In the genomic region with DNA sequence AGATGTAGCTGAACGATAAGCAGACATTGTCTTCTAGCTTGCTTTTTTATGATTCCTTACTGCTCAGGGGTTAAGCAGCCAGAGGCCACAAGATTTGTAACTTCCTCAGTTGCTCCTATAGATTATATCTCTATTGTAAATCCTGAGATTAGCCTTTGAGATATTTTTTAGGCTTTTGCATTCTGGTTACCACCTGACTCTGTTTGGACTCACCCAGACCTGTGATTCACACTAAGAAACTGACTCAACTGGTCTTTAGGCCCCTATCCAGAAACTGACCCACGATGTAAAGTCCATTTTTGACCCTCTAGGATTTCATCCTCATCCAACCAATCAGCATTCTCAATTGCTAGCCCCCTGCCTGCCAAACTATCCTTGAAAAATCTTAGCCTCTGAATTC, we compare ENCODE assay signal across 26 cellular contexts.
A peak's percentile ranks its signal among the peaks of the same experiment; 100 is the strongest.
DNase-seq lines count a peak whose midpoint lies in the region; ATAC-seq and TF ChIP-seq lines count a peak whose summit lies in the region.
"Had no signal": no experiment of that assay in that cellular context is flagged by ENCODE, and none has a peak within 500 bp of the region (broad histone marks: within the 10 kb centered on the region; RNA-seq: fewer than 3 reads in every experiment).

No MANE protein-coding gene starts in this region.

- no peaks in the 10 kb centered on the region for H3K27me3 Mint-ChIP-seq in MCF 10A (ENCODE audit: insufficient read depth, unreplicated experiment)
- H3K27me3 Mint-ChIP-seq: IgD-negative memory B cell had no signal

- BruUV-seq in mammary epithelial cell (replicated peaks; lab: Mats Ljungman, UMichigan): no TSS peak
- BruUV-seq in MCF 10A (replicated peaks; lab: Mats Ljungman, UMichigan): no TSS peak
- no TSS peak for BruUV-seq in PC-3 (replicated peaks; lab: Mats Ljungman, UMichigan)

- ATAC-seq in PC-3: peak; percentile 18; the same call in 1 of the 2 replicates
- ATAC-seq in HG02571 (IDR thresholded peaks at IDR 0.05; ENCODE audit: unreplicated experiment): no peak
- no peak for ATAC-seq in foreskin keratinocyte
- ATAC-seq in HG03342 (IDR thresholded peaks at IDR 0.05; ENCODE audit: unreplicated experiment): no peak
- ATAC-seq: CD8-positive, alpha-beta T cell had no signal

- 51% methylated on average over 2 of the region's 2 CpGs for WGBS in mammary epithelial cell (ENCODE audit: low coverage, missing lambda C conversion rate)

- no peaks in the 10 kb centered on the region for H3F3A ChIP-seq in PC-3 (ENCODE audit: low read length, unreplicated experiment)

- in situ Hi-C loops in mammary epithelial cell (cut with MboI; ENCODE audit: low sequenced_read_pairs in 2 of 2): no loop called here

- H3K4me3 ChIP-seq in mammary epithelial cell (replicated peaks in 1 of 3; ENCODE audit: insufficient read depth in 1 of 3, low read depth in 2 of 3, low read length in 3 of 3) (no peak overlapping the region), PC-3 (ENCODE audit: low read length) (0 out of 2 replicates have a peak overlapping the region, but pooled peaks have one; percentile 21), fibroblast of the aortic adventitia (ENCODE audit: low read depth, low read length) (no peak overlapping the region)

- H3K4me1 Mint-ChIP-seq in MCF 10A (ENCODE audit: insufficient read depth, unreplicated experiment): peaks cover 6% of the 10 kb centered on the region
- H3K4me1 Mint-ChIP-seq: IgD-negative memory B cell had no signal

- peak overlapping the region; percentile 57 for H2AFZ ChIP-seq in mammary epithelial cell (ENCODE audit: low read depth, low read length)
- peak overlapping the region; percentile 25 for H2AFZ ChIP-seq in PC-3 (ENCODE audit: low read length)

- no peak overlapping the region for H3K9ac ChIP-seq in mammary epithelial cell (ENCODE audit: insufficient read depth, low read length)
- H3K9ac ChIP-seq in PC-3 (ENCODE audit: low read length): no peak overlapping the region

- CTCF ChIA-PET in mammary epithelial cell (lab: Charles Lee; ENCODE audit: low non-redundant PET): no interaction called here
- CTCF ChIA-PET in MCF 10A (lab: Yijun Ruan, JAX): no interaction called here
- CTCF ChIA-PET in PC-3 (lab: Charles Lee): no interaction called here

- H3K4me3 Mint-ChIP-seq in MCF 10A (ENCODE audit: unreplicated experiment): no peak overlapping the region
- H3K4me3 Mint-ChIP-seq: CD8-positive, alpha-beta T cell; HFFc6; IgD-negative memory B cell had no signal

- dilution Hi-C loops in mammary epithelial cell (cut with HindIII; ENCODE audit: low sequenced_read_pairs): no loop called here

- H4K20me1 ChIP-seq in mammary epithelial cell (ENCODE audit: insufficient read depth, low read length) (no peaks in the 10 kb centered on the region), PC-3 (ENCODE audit: low read length) (no peaks in the 10 kb centered on the region)

- peak; percentile 8 for DNase-seq in mammary epithelial cell
- DNase-seq in MCF 10A (ENCODE audit: unreplicated experiment): no peak
- DNase-seq in PC-3: peak; percentile 59
- DNase-seq in fibroblast of the aortic adventitia (ENCODE audit: low read depth): peak; percentile 16
- no peak for DNase-seq in foreskin keratinocyte
- no peak for DNase-seq in NCI-H1930 (lab: John Stamatoyannopoulos, UW)
- DNase-seq: 8988T; AML-193; C1 segment of cervical spinal cord; CD8-positive, alpha-beta T cell; GDM1; H7; HFFc6; Karpas-422; MM.1S; NCI-H1048; NCI-H1417 treated with DMSO at 0.1 percent for 48 hours; NCI-H187; NCI-H2107; NCI-H446 treated with DMSO at 0.1 percent for 48 hours; NCI-H526 treated with DMSO at 0.1 percent for 48 hours; RPMI8226; SHP77 had no signal

- H3K27ac ChIP-seq in mammary epithelial cell (ENCODE audit: insufficient read depth, low read depth, low read length) (no peak overlapping the region), PC-3 (ENCODE audit: low read length) (peak overlapping the region; percentile 27; the same call in 1 of the 2 replicates), foreskin keratinocyte (no peak overlapping the region)

- H3K79me2 ChIP-seq in mammary epithelial cell (ENCODE audit: insufficient read depth, low read length) (no peaks in the 10 kb centered on the region), PC-3 (ENCODE audit: low read length) (no peaks in the 10 kb centered on the region)

- no peak overlapping the region for H3K4me2 ChIP-seq in mammary epithelial cell (ENCODE audit: insufficient read depth, low read depth, low read length)
- peak overlapping the region; percentile 56 for H3K4me2 ChIP-seq in PC-3 (ENCODE audit: low read length)

- H3K36me3 ChIP-seq in mammary epithelial cell (ENCODE audit: insufficient read depth, low read length): no peaks in the 10 kb centered on the region
- no peaks in the 10 kb centered on the region for H3K36me3 ChIP-seq in PC-3 (ENCODE audit: low read depth, low read length)

- H3K4me1 ChIP-seq in mammary epithelial cell (ENCODE audit: insufficient read depth, low read length): no peaks in the 10 kb centered on the region
- H3K4me1 ChIP-seq in PC-3 (ENCODE audit: insufficient read depth, low read length): peaks cover 32% of the 10 kb centered on the region
- no peaks in the 10 kb centered on the region for H3K4me1 ChIP-seq in foreskin keratinocyte

- H3K9me2 ChIP-seq in PC-3 (replicated peaks; ENCODE audit: low read length): no peaks in the 10 kb centered on the region

- H3K9me3 ChIP-seq in mammary epithelial cell (replicated peaks; ENCODE audit: insufficient read depth, low read length) (no peaks in the 10 kb centered on the region), PC-3 (ENCODE audit: low read length) (no peaks in the 10 kb centered on the region)

- POLR2A ChIA-PET in MCF 10A (lab: Yijun Ruan, JAX): no interaction called here
- POLR2A ChIA-PET in PC-3 (lab: Charles Lee; ENCODE audit: unreplicated experiment): interaction anchor here (0.7 kb wide), 1 partner anchor 101 kb away, joined by 5 read pairs; no protein-coding TSS in a partner anchor

- no peaks in the 10 kb centered on the region for H3K9me3 Mint-ChIP-seq in MCF 10A (ENCODE audit: unreplicated experiment)

- H3K36me3 Mint-ChIP-seq in MCF 10A (ENCODE audit: insufficient read depth, unreplicated experiment): no peaks in the 10 kb centered on the region
- H3K36me3 Mint-ChIP-seq: CD8-positive, alpha-beta T cell; IgD-negative memory B cell had no signal

- intact Hi-C loops in mammary epithelial cell (cut with micrococcal nuclease): no loop called here
- intact Hi-C loops in MCF 10A (cut with micrococcal nuclease): no loop called here
- intact Hi-C loops in PC-3 (cut with micrococcal nuclease): no loop called here

- H3K27me3 ChIP-seq in mammary epithelial cell (ENCODE audit: insufficient read depth, low read length) (no peaks in the 10 kb centered on the region), PC-3 (ENCODE audit: low read length) (no peaks in the 10 kb centered on the region), foreskin keratinocyte (no peaks in the 10 kb centered on the region)

- no peak overlapping the region for H3K27ac Mint-ChIP-seq in MCF 10A (ENCODE audit: low read depth, unreplicated experiment)
- H3K27ac Mint-ChIP-seq: CD8-positive, alpha-beta T cell; HFFc6; IgD-negative memory B cell had no signal

- TF ChIP-seq CTCF in mammary epithelial cell (conservative IDR thresholded peaks at IDR 0.05 in 1 of 2, IDR thresholded peaks at IDR 0.05 in 1 of 2; ENCODE audit: extremely low read depth in 1 of 2, insufficient read depth in 1 of 2, low read depth in 1 of 2, low read length in 2 of 2) (no peak), MCF 10A (IDR thresholded peaks at IDR 0.05; ENCODE audit: unreplicated experiment) (no peak), PC-3 (conservative IDR thresholded peaks at IDR 0.05; ENCODE audit: low read depth, low read length) (no peak), fibroblast of the aortic adventitia (IDR thresholded peaks at IDR 0.05; ENCODE audit: insufficient read depth, low read length) (no peak), foreskin keratinocyte (conservative IDR thresholded peaks at IDR 0.05) (no peak)

Comparison
In these comparisons a context has a peak if more than half of its experiments do, and no peak if none do; other contexts are left out.
1. DNase-seq: peak in mammary epithelial cell (single experiment), PC-3 (single experiment) and fibroblast of the aortic adventitia (single experiment); none in MCF 10A (single experiment), foreskin keratinocyte (0 of 2) and NCI-H1930 (0 of 2).